ENCODE assay signal across 33 cellular contexts in genomic region chr20:31476648-31477220, GRCh38. TPM values are rescaled to one million over a fixed set of nuclear protein-coding genes. Genes with fewer than 3 reads are reported as not detected.
DNase-seq lines count a peak whose midpoint lies in the region; ATAC-seq and TF ChIP-seq lines count a peak whose summit lies in the region.
"Had no signal": no experiment of that assay in that cellular context is flagged by ENCODE, and none has a peak within 500 bp of the region (broad histone marks: within the 10 kb centered on the region; RNA-seq: fewer than 3 reads in every experiment).

No MANE protein-coding gene starts in this region.

- no peak for TF ChIP-seq RAD21 in SK-N-SH (IDR thresholded peaks at IDR 0.05; ENCODE audit: low read length)

- H3K9ac ChIP-seq in SK-N-SH, result peak overlapping the region; percentile 72; the same call in 1 of the 2 replicates
- H3K9ac ChIP-seq: KMS-11 had no signal

- intact Hi-C loops in gastrocnemius medialis (cut with DNase I; ENCODE audit: low total_unique reads), result no loop called here

- ATAC-seq in SK-N-SH treated with all-trans-retinoic acid at 6 μM for 48 hours (no peak), gastroesophageal sphincter (no peak), gastrocnemius medialis (no peak), HG03571 (IDR thresholded peaks at IDR 0.05; ENCODE audit: unreplicated experiment) (no peak), omental fat pad (ENCODE audit: low FRiP score) (no peak)
- ATAC-seq: activated CD8-positive, alpha-beta memory T cell treated with anti-CD3 and anti-CD28 coated beads, Interleukin-2, amount 10 ng/mL, durations not matched to agents 7 days and 5 days; activated T-cell treated with anti-CD3 and anti-CD28 coated beads, Interleukin-2, amount 50 U/mL, for 72 hours; PC-3 had no signal

- TF ChIP-seq CTCF in SK-N-SH (IDR thresholded peaks at IDR 0.05), result no peak
- TF ChIP-seq CTCF in gastroesophageal sphincter (IDR thresholded peaks at IDR 0.05), result no peak
- TF ChIP-seq CTCF in gastrocnemius medialis (IDR thresholded peaks at IDR 0.05 in 4 of 5, conservative IDR thresholded peaks at IDR 0.05 in 1 of 5), result no peak
- no peak for TF ChIP-seq CTCF in omental fat pad (IDR thresholded peaks at IDR 0.05)

- H3K36me3 Mint-ChIP-seq in activated naive CD8-positive, alpha-beta T cell treated with anti-CD3 and anti-CD28 coated beads for 36 hours, result peaks cover 1% of the 10 kb centered on the region
- H3K36me3 Mint-ChIP-seq: activated naive CD4-positive, alpha-beta T cell treated with anti-CD3 and anti-CD28 coated beads, Interleukin-2, amount 10 ng/mL, durations not matched to agents 7 days and 5 days had no signal

- no peaks in the 10 kb centered on the region for H4K20me1 ChIP-seq in SK-N-SH (ENCODE audit: insufficient read depth)

- peaks cover 2% of the 10 kb centered on the region for H3K9me3 Mint-ChIP-seq in activated naive CD8-positive, alpha-beta T cell treated with anti-CD3 and anti-CD28 coated beads for 36 hours
- H3K9me3 Mint-ChIP-seq: central memory CD8-positive, alpha-beta T cell had no signal

- H3K4me1 Mint-ChIP-seq in activated naive CD8-positive, alpha-beta T cell treated with anti-CD3 and anti-CD28 coated beads for 36 hours, result peaks cover 14% of the 10 kb centered on the region
- H3K4me1 Mint-ChIP-seq: activated CD8-positive, alpha-beta memory T cell treated with anti-CD3 and anti-CD28 coated beads, Interleukin-2, amount 10 ng/mL, durations not matched to agents 7 days and 5 days; activated naive CD4-positive, alpha-beta T cell treated with anti-CD3 and anti-CD28 coated beads, Interleukin-2, amount 10 ng/mL, durations not matched to agents 7 days and 5 days had no signal

- peaks cover 3% of the 10 kb centered on the region for H3F3A ChIP-seq in SK-N-SH (replicated peaks; ENCODE audit: insufficient read depth)

- WGBS in SK-N-SH (ENCODE audit: low lambda C conversion rate), result 40% methylated on average over 6 of the region's 6 CpGs
- 68% methylated on average over 4 of the region's 6 CpGs; no CpG with 5 or more reads in 1 of the 2 donors for whole genome bisulfite sequencing in gastroesophageal sphincter (ENCODE audit: low coverage in 1 of 2), 2 donors

- TF ChIP-seq POLR2A in gastroesophageal sphincter (IDR thresholded peaks at IDR 0.05) (no peak), gastrocnemius medialis (IDR thresholded peaks at IDR 0.05) (no peak)

- H3K27me3 Mint-ChIP-seq in activated naive CD8-positive, alpha-beta T cell treated with anti-CD3 and anti-CD28 coated beads for 36 hours, result peaks cover 52% of the 10 kb centered on the region

- POLR2A ChIA-PET in SK-N-SH (lab: Yijun Ruan, JAX), result no interaction called here

- peak overlapping the region; percentile 98 for H3K4me2 ChIP-seq in SK-N-SH
- H3K4me2 ChIP-seq: KMS-11 had no signal

- no peaks in the 10 kb centered on the region for H3K36me3 ChIP-seq in SK-N-SH (replicated peaks in 1 of 2; ENCODE audit: control insufficient read depth in 1 of 2, insufficient read depth in 2 of 2, low read length in 1 of 2)
- H3K36me3 ChIP-seq in gastroesophageal sphincter, result no peaks in the 10 kb centered on the region
- no peaks in the 10 kb centered on the region for H3K36me3 ChIP-seq in gastrocnemius medialis
- H3K36me3 ChIP-seq: prostate gland, upper lobe of left lung had no signal

- CTCF ChIA-PET in SK-N-SH (lab: Yijun Ruan, JAX), result interaction anchor here (1.0 to 3.0 kb wide), 3 partner anchors 17 to 27 kb away, joined by 3 to 14 read pairs (median 12); no protein-coding TSS in a partner anchor

- in situ Hi-C loops in gastrocnemius medialis (cut with MboI; ENCODE audit: low sequenced_read_pairs in 4 of 4), result no loop called here

- no peak overlapping the region for H3K27ac Mint-ChIP-seq in activated naive CD8-positive, alpha-beta T cell treated with anti-CD3 and anti-CD28 coated beads for 36 hours
- H3K27ac Mint-ChIP-seq: activated CD8-positive, alpha-beta memory T cell treated with anti-CD3 and anti-CD28 coated beads, Interleukin-2, amount 10 ng/mL, durations not matched to agents 7 days and 5 days; activated naive CD4-positive, alpha-beta T cell treated with anti-CD3 and anti-CD28 coated beads, Interleukin-2, amount 10 ng/mL, durations not matched to agents 7 days and 5 days; activated T-cell treated with anti-CD3 and anti-CD28 coated beads, Interleukin-2, amount 50 U/mL, for 72 hours; CD4-positive, alpha-beta memory T cell; HFFc6 had no signal

- H3K4me3 ChIP-seq in SK-N-SH (ENCODE audit: low read depth in 2 of 2, low read length in 1 of 2), result no peak overlapping the region; a peak in 1 of 4 replicates
- peak overlapping the region in 1 of 2 donors; percentile 58 for H3K4me3 ChIP-seq in gastroesophageal sphincter
- peak overlapping the region in 3 of 4 donors; percentile 23 to 55 (median 47) for H3K4me3 ChIP-seq in gastrocnemius medialis
- H3K4me3 ChIP-seq: prostate gland had no signal

- H3K4me3 Mint-ChIP-seq in activated naive CD8-positive, alpha-beta T cell treated with anti-CD3 and anti-CD28 coated beads for 36 hours, result no peak overlapping the region
- H3K4me3 Mint-ChIP-seq: activated CD8-positive, alpha-beta memory T cell treated with anti-CD3 and anti-CD28 coated beads, Interleukin-2, amount 10 ng/mL, durations not matched to agents 7 days and 5 days; activated naive CD4-positive, alpha-beta T cell treated with anti-CD3 and anti-CD28 coated beads, Interleukin-2, amount 10 ng/mL, durations not matched to agents 7 days and 5 days; activated T-cell treated with anti-CD3 and anti-CD28 coated beads, Interleukin-2, amount 50 U/mL, for 72 hours; CD4-positive, alpha-beta memory T cell; central memory CD8-positive, alpha-beta T cell; HFFc6 had no signal

- no peak for DNase-seq in SK-N-SH
- peak; percentile 19 for DNase-seq in RKO (ENCODE audit: low spot score)
- no peak for DNase-seq in gastrocnemius medialis
- no peak for DNase-seq in activated naive CD8-positive, alpha-beta T cell treated with anti-CD3 and anti-CD28 coated beads for 36 hours
- DNase-seq in omental fat pad (ENCODE audit: low spot score), result no peak
- DNase-seq: activated CD4-positive, alpha-beta T cell treated with anti-CD3 and anti-CD28 coated beads for 48 hours; activated CD8-positive, alpha-beta memory T cell treated with anti-CD3 and anti-CD28 coated beads, Interleukin-2, amount 10 ng/mL, durations not matched to agents 7 days and 5 days; activated naive CD4-positive, alpha-beta T cell treated with anti-CD3 and anti-CD28 coated beads, Interleukin-2, amount 10 ng/mL, durations not matched to agents 7 days and 5 days; activated T-cell treated with anti-CD3 and anti-CD28 coated beads, Interleukin-2, amount 50 U/mL, for 72 hours; amygdala; CD4-positive, alpha-beta memory T cell; DMS153; effector CD8-positive, alpha-beta T cell; GDM1; HFFc6; MV-4-11; PC-3; small intestine; stimulated activated CD4-positive, alpha-beta T cell treated with anti-CD3 and anti-CD28 coated beads, Interleukin-2, amount 100 ng/mL, for 24 hours; upper lobe of left lung had no signal

- no peaks in the 10 kb centered on the region; the same call in 1 of the 2 replicates for H3K79me2 ChIP-seq in SK-N-SH (ENCODE audit: insufficient read depth)

- H3K27me3 ChIP-seq in SK-N-SH (ENCODE audit: insufficient read depth) (no peaks in the 10 kb centered on the region), gastroesophageal sphincter (peaks cover 10% of the 10 kb centered on the region), gastrocnemius medialis (peaks cover 18 to 27% (median 19%) of the 10 kb centered on the region in 3 donors)

- no peaks in the 10 kb centered on the region for H3K9me3 ChIP-seq in SK-N-SH
- H3K9me3 ChIP-seq in gastroesophageal sphincter, result no peaks in the 10 kb centered on the region
- no peaks in the 10 kb centered on the region for H3K9me3 ChIP-seq in gastrocnemius medialis
- H3K9me3 ChIP-seq: prostate gland, upper lobe of left lung had no signal

- H3K4me1 ChIP-seq in SK-N-SH (ENCODE audit: control insufficient read depth in 1 of 2, insufficient read depth in 2 of 2, low read depth in 1 of 2, low read length in 1 of 2), result peaks cover 2 to 7% of the 10 kb centered on the region in 2 experiments; a peak in 2 of 4 replicates
- peaks cover 0 to 37% (median 7%) of the 10 kb centered on the region in 3 donors for H3K4me1 ChIP-seq in gastroesophageal sphincter
- H3K4me1 ChIP-seq in gastrocnemius medialis, result peaks cover 0 to 11% of the 10 kb centered on the region in 2 donors
- H3K4me1 ChIP-seq: prostate gland had no signal

- no peak overlapping the region for H2AFZ ChIP-seq in SK-N-SH (ENCODE audit: low read depth)

- H3K27ac ChIP-seq in SK-N-SH (ENCODE audit: low read depth in 2 of 2, low read length in 1 of 2) (peak overlapping the region in 1 of 2 experiments; percentile 56; a peak in 2 of 4 replicates), gastroesophageal sphincter (peak overlapping the region in 3 of 4 donors; percentile 68 to 78 (median 77)), gastrocnemius medialis (peak overlapping the region; percentile 24 to 75 (median 74))
- H3K27ac ChIP-seq: 22Rv1, KMS-11, prostate gland, VCaP had no signal

- TF ChIP-seq EP300 in SK-N-SH (IDR thresholded peaks at IDR 0.05; ENCODE audit: borderline replicate concordance in 1 of 2, low read depth in 1 of 2, low read length in 1 of 2) (no peak), gastroesophageal sphincter (IDR thresholded peaks at IDR 0.05) (no peak)

- H3K9me2 ChIP-seq in SK-N-SH, result no peaks in the 10 kb centered on the region

RNA-seq across cellular contexts. Expression of gene REM1, which starts 1.6 kb away (rescaled TPM):
- polyA plus RNA-seq in SK-N-SH (2012; rRNA removed), result 6.1 and 7.1 TPM in 2 replicates
- 3.0 and 3.9 TPM in 2 replicates for polyA plus RNA-seq in SK-N-SH (2012; cell fraction: cytosol; rRNA removed)
- polyA plus RNA-seq in SK-N-SH (2012; cell fraction: nucleus; rRNA removed), result 8.1 and 8.9 TPM in 2 replicates
- 1 to 10 TPM; 3.2 to 7.1 (median 5.4) TPM for total RNA-seq in gastroesophageal sphincter
- total RNA-seq in gastrocnemius medialis, result 1 to 10 TPM in 3 of 4 donors, under 1 TPM in 1; 0.87 to 7.5 (median 1.2) TPM
- total RNA-seq in activated naive CD8-positive, alpha-beta T cell treated with anti-CD3 and anti-CD28 coated beads for 36 hours, result not detected
- 10 to 100 TPM in 1 of 4 donors, 1 to 10 TPM in 2, not detected in 1; 1.6 to 12.3 (median 4.0) TPM for total RNA-seq in omental fat pad
- total RNA-seq: activated CD8-positive, alpha-beta memory T cell treated with anti-CD3 and anti-CD28 coated beads, Interleukin-2, amount 10 ng/mL, durations not matched to agents 7 days and 5 days; activated T-cell treated with anti-CD3 and anti-CD28 coated beads, Interleukin-2, amount 50 U/mL, for 72 hours; CD4-positive, alpha-beta memory T cell; HFFc6; kidney epithelial cell; lung microvascular endothelial cell; PC-3; SK-MEL-5; T-helper 2 cell treated with Interferon-gamma antibody and Interleukin-4, amounts not matched to agents 100 ng/mL and 5 ng/mL, for 36 hours had no signal
- polyA plus RNA-seq: CD4-positive, alpha-beta memory T cell had no signal

RNA-seq across cellular contexts. Expression of gene DEFB124, which starts 1.8 kb away (rescaled TPM):
- 0.26 and 0.49 TPM in 2 replicates for polyA plus RNA-seq in SK-N-SH (2012; rRNA removed)
- polyA plus RNA-seq in SK-N-SH (2012; cell fraction: cytosol; rRNA removed), result not detected in 2 replicates
- 2.7 and 5.8 TPM in 2 replicates for polyA plus RNA-seq in SK-N-SH (2012; cell fraction: nucleus; rRNA removed)
- 1 to 10 TPM in 1 of 4 donors, not detected in 3; 2.0 TPM for total RNA-seq in gastroesophageal sphincter
- total RNA-seq in gastrocnemius medialis, result not detected
- total RNA-seq in activated naive CD8-positive, alpha-beta T cell treated with anti-CD3 and anti-CD28 coated beads for 36 hours, result not detected
- 1 to 10 TPM in 1 of 4 donors, not detected in 3; 2.7 TPM for total RNA-seq in omental fat pad
- total RNA-seq: activated CD8-positive, alpha-beta memory T cell treated with anti-CD3 and anti-CD28 coated beads, Interleukin-2, amount 10 ng/mL, durations not matched to agents 7 days and 5 days; activated T-cell treated with anti-CD3 and anti-CD28 coated beads, Interleukin-2, amount 50 U/mL, for 72 hours; CD4-positive, alpha-beta memory T cell; HFFc6; kidney epithelial cell; lung microvascular endothelial cell; PC-3; prostate gland; SK-MEL-5; T-helper 2 cell treated with Interferon-gamma antibody and Interleukin-4, amounts not matched to agents 100 ng/mL and 5 ng/mL, for 36 hours; upper lobe of left lung had no signal
- polyA plus RNA-seq: CD4-positive, alpha-beta memory T cell had no signal

RNA-seq across cellular contexts. Expression of gene DEFB123, which starts 36.3 kb away (rescaled TPM):
- not detected in 2 replicates for polyA plus RNA-seq in SK-N-SH (2012; rRNA removed)
- polyA plus RNA-seq in SK-N-SH (2012; cell fraction: cytosol; rRNA removed), result not detected in 2 replicates
- not detected in 2 replicates for polyA plus RNA-seq in SK-N-SH (2012; cell fraction: nucleus; rRNA removed)
- not detected for total RNA-seq in gastroesophageal sphincter
- not detected for total RNA-seq in gastrocnemius medialis
- not detected for total RNA-seq in activated naive CD8-positive, alpha-beta T cell treated with anti-CD3 and anti-CD28 coated beads for 36 hours
- not detected for total RNA-seq in omental fat pad
- total RNA-seq: activated CD8-positive, alpha-beta memory T cell treated with anti-CD3 and anti-CD28 coated beads, Interleukin-2, amount 10 ng/mL, durations not matched to agents 7 days and 5 days; activated T-cell treated with anti-CD3 and anti-CD28 coated beads, Interleukin-2, amount 50 U/mL, for 72 hours; CD4-positive, alpha-beta memory T cell; HFFc6; kidney epithelial cell; lung microvascular endothelial cell; PC-3; SK-MEL-5; T-helper 2 cell treated with Interferon-gamma antibody and Interleukin-4, amounts not matched to agents 100 ng/mL and 5 ng/mL, for 36 hours; upper lobe of left lung had no signal
- polyA plus RNA-seq: CD4-positive, alpha-beta memory T cell; esophagus; small intestine had no signal

RNA-seq across cellular contexts. Expression of gene HM13, which starts 37.5 kb away (rescaled TPM):
- polyA plus RNA-seq in SK-N-SH (2012; rRNA removed), result 160 and 176 TPM in 2 replicates
- polyA plus RNA-seq in SK-N-SH (2012; cell fraction: cytosol; rRNA removed), result 86.0 and 123 TPM in 2 replicates
- 153 and 200 TPM in 2 replicates for polyA plus RNA-seq in SK-N-SH (2012; cell fraction: nucleus; rRNA removed)
- total RNA-seq in gastroesophageal sphincter (10 to 100 TPM; 39.1 to 55.9 (median 44.8) TPM), gastrocnemius medialis (10 to 100 TPM; 22.7 to 31.0 (median 26.4) TPM), omental fat pad (100 to 1,000 TPM in 1 of 4 donors, 10 to 100 TPM in 3; 59.7 to 113 (median 83.4) TPM)
- total RNA-seq in activated naive CD8-positive, alpha-beta T cell treated with anti-CD3 and anti-CD28 coated beads for 36 hours, result 100 to 1,000 TPM; 137 to 142 TPM

Comparison
In these comparisons a context has a peak if more than half of its experiments do, and no peak if none do; other contexts are left out.
1. H3K4me3 ChIP-seq: peak in gastrocnemius medialis (3 of 4); none in SK-N-SH (0 of 2).